Comparison of ENCODE assay signal across 1 cellular context in the genomic region with DNA sequence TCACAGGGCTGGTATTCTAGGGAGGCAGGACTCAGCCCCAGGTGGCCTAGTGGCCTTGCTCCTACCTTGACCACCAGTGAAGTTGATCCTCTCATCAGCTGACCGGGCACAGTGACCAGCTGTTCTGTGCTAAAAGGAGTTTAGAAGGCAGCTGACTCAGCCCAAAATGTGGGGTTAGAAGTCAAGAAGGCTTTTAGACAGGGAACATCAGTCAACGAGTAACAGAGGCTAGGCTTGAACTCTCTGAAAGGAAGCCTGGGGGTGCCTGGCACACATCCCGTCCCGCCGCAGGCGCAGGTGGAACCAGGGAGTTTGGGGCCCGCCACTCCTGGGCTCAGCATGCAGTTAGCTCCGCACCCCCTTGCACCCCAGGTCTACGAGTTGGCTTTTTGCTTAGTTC.
A peak's percentile ranks its signal among the peaks of the same experiment; 100 is the strongest.
TF ChIP-seq lines count a peak whose summit lies in the region.

No MANE protein-coding gene starts in this region.

TF ChIP-seq in HepG2, 621 proteins besides CTCF, POLR2A, EP300 and RAD21 (continued from another document):
- TF ChIP-seq, protein P1, sequence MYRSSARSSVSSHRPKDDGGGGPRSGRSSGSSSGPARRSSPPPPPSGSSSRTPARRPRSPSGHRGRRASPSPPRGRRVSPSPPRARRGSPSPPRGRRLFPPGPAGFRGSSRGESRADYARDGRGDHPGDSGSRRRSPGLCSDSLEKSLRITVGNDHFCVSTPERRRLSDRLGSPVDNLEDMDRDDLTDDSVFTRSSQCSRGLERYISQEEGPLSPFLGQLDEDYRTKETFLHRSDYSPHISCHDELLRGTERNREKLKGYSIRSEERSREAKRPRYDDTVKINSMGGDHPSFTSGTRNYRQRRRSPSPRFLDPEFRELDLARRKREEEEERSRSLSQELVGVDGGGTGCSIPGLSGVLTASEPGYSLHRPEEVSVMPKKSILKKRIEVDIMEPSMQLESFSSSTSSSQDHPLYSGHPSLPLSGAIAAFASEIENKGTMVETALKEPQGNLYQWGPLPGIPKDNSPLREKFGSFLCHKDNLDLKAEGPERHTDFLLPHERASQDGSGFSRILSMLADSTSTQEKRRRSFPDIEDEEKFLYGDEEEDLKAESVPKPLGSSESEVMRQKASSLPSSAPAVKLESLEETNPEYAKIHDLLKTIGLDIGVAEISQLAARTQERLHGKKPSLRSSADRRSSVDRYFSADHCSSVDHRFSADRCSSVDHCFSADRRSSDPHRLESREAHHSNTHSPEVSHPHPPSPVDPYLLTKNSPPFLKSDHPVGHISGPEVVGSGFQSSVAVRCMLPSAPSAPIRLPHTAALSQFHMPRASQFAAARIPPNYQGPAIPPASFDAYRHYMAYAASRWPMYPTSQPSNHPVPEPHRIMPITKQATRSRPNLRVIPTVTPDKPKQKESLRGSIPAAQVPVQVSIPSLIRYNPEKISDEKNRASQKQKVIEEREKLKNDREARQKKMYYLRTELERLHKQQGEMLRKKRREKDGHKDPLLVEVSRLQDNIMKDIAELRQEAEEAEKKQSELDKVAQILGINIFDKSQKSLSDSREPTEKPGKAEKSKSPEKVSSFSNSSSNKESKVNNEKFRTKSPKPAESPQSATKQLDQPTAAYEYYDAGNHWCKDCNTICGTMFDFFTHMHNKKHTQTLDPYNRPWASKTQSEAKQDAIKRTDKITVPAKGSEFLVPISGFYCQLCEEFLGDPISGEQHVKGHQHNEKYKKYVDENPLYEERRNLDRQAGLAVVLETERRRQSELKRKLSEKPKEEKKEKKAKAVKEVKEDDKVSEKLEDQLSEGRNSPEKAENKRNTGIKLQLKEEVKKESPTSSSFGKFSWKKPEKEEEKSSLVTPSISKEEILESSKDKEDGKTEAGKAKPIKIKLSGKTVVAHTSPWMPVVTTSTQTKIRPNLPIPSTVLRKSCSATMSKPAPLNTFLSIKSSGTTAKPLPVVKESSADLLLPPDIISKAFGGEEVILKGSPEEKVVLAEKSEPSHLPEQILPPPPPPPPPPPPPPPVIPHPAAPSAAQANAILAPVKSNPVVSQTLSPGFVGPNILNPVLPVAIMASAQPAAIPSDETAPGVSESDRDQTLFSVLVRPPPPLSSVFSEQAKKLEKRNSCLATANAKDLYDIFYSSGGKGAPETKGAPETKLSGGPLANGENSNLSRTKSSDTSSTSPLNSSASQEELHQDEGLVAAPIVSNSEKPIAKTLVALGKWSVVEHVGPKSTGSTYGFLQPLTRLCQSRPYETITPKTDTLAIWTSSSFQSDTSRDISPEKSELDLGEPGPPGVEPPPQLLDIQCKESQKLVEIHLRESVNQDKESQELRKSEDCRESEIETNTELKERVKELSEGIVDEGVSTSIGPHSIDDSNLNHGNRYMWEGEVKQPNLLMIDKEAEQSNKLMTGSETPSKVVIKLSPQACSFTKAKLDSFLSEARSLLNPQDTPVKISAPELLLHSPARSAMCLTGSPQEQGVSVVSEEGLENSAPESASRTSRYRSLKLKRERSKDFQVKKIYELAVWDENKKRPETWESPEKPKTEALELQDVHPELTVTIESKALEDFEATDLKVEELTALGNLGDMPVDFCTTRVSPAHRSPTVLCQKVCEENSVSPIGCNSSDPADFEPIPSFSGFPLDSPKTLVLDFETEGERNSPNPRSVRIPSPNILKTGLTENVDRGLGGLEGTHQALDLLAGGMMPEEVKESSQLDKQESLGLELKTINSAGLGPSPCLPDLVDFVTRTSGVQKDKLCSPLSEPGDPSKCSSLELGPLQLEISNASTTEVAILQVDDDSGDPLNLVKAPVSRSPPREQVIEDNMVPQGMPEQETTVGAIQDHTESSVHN (CRISPR knock-in tag; IDR thresholded peaks at IDR 0.05), result no peak
- TF ChIP-seq, protein P2, sequence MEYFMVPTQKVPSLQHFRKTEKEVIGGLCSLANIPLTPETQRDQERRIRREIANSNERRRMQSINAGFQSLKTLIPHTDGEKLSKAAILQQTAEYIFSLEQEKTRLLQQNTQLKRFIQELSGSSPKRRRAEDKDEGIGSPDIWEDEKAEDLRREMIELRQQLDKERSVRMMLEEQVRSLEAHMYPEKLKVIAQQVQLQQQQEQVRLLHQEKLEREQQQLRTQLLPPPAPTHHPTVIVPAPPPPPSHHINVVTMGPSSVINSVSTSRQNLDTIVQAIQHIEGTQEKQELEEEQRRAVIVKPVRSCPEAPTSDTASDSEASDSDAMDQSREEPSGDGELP (IDR thresholded peaks at IDR 0.05; ENCODE audit: borderline replicate concordance, low read depth), result peak; percentile 12; the same call in 1 of the 2 replicates
- TF ChIP-seq MTA3 (CRISPR knock-in tag; IDR thresholded peaks at IDR 0.05) (no peak), ZNF776 (CRISPR knock-in tag; IDR thresholded peaks at IDR 0.05) (no peak), AGO2 (optimal IDR thresholded peaks at IDR 0.05; ENCODE audit: low read depth, low read length) (no peak), TBX2 (CRISPR knock-in tag; IDR thresholded peaks at IDR 0.05; ENCODE audit: borderline replicate concordance) (0 out of 2 replicates have a peak, but pooled peaks have one; percentile 9), RFXAP (CRISPR knock-in tag; IDR thresholded peaks at IDR 0.05; ENCODE audit: borderline replicate concordance) (peak; percentile 34; the same call in 1 of the 2 replicates), ZNF136 (CRISPR knock-in tag; IDR thresholded peaks at IDR 0.05; ENCODE audit: low read depth) (no peak), ZNF709 (CRISPR knock-in tag; IDR thresholded peaks at IDR 0.05) (no peak), KAT2B (IDR thresholded peaks at IDR 0.05; ENCODE audit: borderline replicate concordance, low read depth, low read length) (no peak), ZNF615 (CRISPR knock-in tag; IDR thresholded peaks at IDR 0.05; ENCODE audit: borderline replicate concordance) (no peak), ZC3H13 (CRISPR knock-in tag; IDR thresholded peaks at IDR 0.05) (0 out of 2 replicates have a peak, but pooled peaks have one; percentile 30), SATB2 (CRISPR knock-in tag; IDR thresholded peaks at IDR 0.05) (no peak), PRDM10 (CRISPR knock-in tag; IDR thresholded peaks at IDR 0.05; ENCODE audit: low read depth) (no peak), ZNF614 (CRISPR knock-in tag; IDR thresholded peaks at IDR 0.05; ENCODE audit: borderline replicate concordance) (no peak), TAF15 (IDR thresholded peaks at IDR 0.05; ENCODE audit: low read depth, low read length, poor library complexity, severe bottlenecking) (no peak), EEA1 (CRISPR knock-in tag; IDR thresholded peaks at IDR 0.05; ENCODE audit: borderline replicate concordance) (no peak), ZNF496 (CRISPR knock-in tag; IDR thresholded peaks at IDR 0.05; ENCODE audit: insufficient replicate concordance) (no peak), MYC (CRISPR knock-in tag; IDR thresholded peaks at IDR 0.05; ENCODE audit: borderline replicate concordance) (0 out of 2 replicates have a peak, but pooled peaks have one; percentile 13), ZNF7 (CRISPR knock-in tag; IDR thresholded peaks at IDR 0.05) (no peak), HES4 (CRISPR knock-in tag; IDR thresholded peaks at IDR 0.05; ENCODE audit: borderline replicate concordance) (no peak), MAFF (IDR thresholded peaks at IDR 0.05; ENCODE audit: low read depth, low read length) (peak; percentile 50), ZNF382 (CRISPR knock-in tag; IDR thresholded peaks at IDR 0.05; ENCODE audit: borderline replicate concordance) (no peak), NFKB2 (CRISPR knock-in tag; IDR thresholded peaks at IDR 0.05; ENCODE audit: borderline replicate concordance) (no peak), ZNF792 (CRISPR knock-in tag; IDR thresholded peaks at IDR 0.05) (no peak), GPBP1L1 (CRISPR knock-in tag; IDR thresholded peaks at IDR 0.05) (no peak), MED1 (CRISPR knock-in tag; IDR thresholded peaks at IDR 0.05) (peak; percentile 9; the same call in 1 of the 2 replicates), ZNF713 (CRISPR knock-in tag; IDR thresholded peaks at IDR 0.05) (no peak), KDM5A (IDR thresholded peaks at IDR 0.05; ENCODE audit: borderline replicate concordance, low read length) (no peak), MAFK (conservative IDR thresholded peaks at IDR 0.05 in 1 of 2, IDR thresholded peaks at IDR 0.05 in 1 of 2; ENCODE audit: low read length in 2 of 2) (peak; percentile 35 to 62; a peak in 3 of 4 replicates), TCF7 (IDR thresholded peaks at IDR 0.05; ENCODE audit: low read depth) (no peak)
- TF ChIP-seq, protein P3, sequence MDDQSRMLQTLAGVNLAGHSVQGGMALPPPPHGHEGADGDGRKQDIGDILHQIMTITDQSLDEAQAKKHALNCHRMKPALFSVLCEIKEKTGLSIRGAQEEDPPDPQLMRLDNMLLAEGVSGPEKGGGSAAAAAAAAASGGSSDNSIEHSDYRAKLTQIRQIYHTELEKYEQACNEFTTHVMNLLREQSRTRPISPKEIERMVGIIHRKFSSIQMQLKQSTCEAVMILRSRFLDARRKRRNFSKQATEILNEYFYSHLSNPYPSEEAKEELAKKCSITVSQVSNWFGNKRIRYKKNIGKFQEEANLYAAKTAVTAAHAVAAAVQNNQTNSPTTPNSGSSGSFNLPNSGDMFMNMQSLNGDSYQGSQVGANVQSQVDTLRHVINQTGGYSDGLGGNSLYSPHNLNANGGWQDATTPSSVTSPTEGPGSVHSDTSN (CRISPR knock-in tag; IDR thresholded peaks at IDR 0.05; ENCODE audit: borderline replicate concordance), result no peak
- TF ChIP-seq, protein P4, sequence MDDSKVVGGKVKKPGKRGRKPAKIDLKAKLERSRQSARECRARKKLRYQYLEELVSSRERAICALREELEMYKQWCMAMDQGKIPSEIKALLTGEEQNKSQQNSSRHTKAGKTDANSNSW (CRISPR knock-in tag; IDR thresholded peaks at IDR 0.05; ENCODE audit: borderline replicate concordance), result no peak
- TF ChIP-seq, protein P5, sequence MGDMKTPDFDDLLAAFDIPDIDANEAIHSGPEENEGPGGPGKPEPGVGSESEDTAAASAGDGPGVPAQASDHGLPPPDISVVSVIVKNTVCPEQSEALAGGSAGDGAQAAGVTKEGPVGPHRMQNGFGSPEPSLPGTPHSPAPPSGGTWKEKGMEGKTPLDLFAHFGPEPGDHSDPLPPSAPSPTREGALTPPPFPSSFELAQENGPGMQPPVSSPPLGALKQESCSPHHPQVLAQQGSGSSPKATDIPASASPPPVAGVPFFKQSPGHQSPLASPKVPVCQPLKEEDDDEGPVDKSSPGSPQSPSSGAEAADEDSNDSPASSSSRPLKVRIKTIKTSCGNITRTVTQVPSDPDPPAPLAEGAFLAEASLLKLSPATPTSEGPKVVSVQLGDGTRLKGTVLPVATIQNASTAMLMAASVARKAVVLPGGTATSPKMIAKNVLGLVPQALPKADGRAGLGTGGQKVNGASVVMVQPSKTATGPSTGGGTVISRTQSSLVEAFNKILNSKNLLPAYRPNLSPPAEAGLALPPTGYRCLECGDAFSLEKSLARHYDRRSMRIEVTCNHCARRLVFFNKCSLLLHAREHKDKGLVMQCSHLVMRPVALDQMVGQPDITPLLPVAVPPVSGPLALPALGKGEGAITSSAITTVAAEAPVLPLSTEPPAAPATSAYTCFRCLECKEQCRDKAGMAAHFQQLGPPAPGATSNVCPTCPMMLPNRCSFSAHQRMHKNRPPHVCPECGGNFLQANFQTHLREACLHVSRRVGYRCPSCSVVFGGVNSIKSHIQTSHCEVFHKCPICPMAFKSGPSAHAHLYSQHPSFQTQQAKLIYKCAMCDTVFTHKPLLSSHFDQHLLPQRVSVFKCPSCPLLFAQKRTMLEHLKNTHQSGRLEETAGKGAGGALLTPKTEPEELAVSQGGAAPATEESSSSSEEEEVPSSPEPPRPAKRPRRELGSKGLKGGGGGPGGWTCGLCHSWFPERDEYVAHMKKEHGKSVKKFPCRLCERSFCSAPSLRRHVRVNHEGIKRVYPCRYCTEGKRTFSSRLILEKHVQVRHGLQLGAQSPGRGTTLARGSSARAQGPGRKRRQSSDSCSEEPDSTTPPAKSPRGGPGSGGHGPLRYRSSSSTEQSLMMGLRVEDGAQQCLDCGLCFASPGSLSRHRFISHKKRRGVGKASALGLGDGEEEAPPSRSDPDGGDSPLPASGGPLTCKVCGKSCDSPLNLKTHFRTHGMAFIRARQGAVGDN (CRISPR knock-in tag; IDR thresholded peaks at IDR 0.05), result peak; percentile 37; the same call in 1 of the 2 replicates
- TF ChIP-seq, protein P6, sequence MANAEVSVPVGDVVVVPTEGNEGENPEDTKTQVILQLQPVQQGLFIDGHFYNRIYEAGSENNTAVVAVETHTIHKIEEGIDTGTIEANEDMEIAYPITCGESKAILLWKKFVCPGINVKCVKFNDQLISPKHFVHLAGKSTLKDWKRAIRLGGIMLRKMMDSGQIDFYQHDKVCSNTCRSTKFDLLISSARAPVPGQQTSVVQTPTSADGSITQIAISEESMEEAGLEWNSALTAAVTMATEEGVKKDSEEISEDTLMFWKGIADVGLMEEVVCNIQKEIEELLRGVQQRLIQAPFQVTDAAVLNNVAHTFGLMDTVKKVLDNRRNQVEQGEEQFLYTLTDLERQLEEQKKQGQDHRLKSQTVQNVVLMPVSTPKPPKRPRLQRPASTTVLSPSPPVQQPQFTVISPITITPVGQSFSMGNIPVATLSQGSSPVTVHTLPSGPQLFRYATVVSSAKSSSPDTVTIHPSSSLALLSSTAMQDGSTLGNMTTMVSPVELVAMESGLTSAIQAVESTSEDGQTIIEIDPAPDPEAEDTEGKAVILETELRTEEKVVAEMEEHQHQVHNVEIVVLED (CRISPR knock-in tag; IDR thresholded peaks at IDR 0.05; ENCODE audit: borderline replicate concordance), result no peak
